10 cellular contexts compared by ENCODE assay signal in genomic region chr5:141485305-141486055, GRCh38. TPM values are rescaled to one million over a fixed set of nuclear protein-coding genes. Genes with fewer than 3 reads are reported as not detected.
A peak's percentile ranks its signal among the peaks of the same experiment; 100 is the strongest.
DNase-seq lines count a peak whose midpoint lies in the region; ATAC-seq, FAIRE-seq and TF ChIP-seq lines count a peak whose summit lies in the region.
"Had no signal": no experiment of that assay in that cellular context is flagged by ENCODE, and none has a peak within 500 bp of the region (broad histone marks: within the 10 kb centered on the region; RNA-seq: fewer than 3 reads in every experiment).

No MANE protein-coding gene starts in this region.

- H3K9ac ChIP-seq in GM12878 (ENCODE audit: control insufficient read depth, insufficient read depth, low read length): no peak overlapping the region
- no peak overlapping the region for H3K9ac ChIP-seq in kidney (ENCODE audit: low read length in 2 of 2)
- peak overlapping the region in 2 of 5 donors; percentile 43 to 49 for H3K9ac ChIP-seq in subcutaneous abdominal adipose tissue (ENCODE audit: low read length in 5 of 5)

- peak overlapping the region; percentile 28 for H3K4me2 ChIP-seq in GM12878 (ENCODE audit: control insufficient read depth, insufficient read depth)

- in situ Hi-C loops in GM12878 (cut with MboI): no loop called here

- DNase-seq in activated T-cell treated with anti-CD3 and anti-CD28 coated beads, Interleukin-2, amount 50 U/mL, for 4 hours: no peak
- DNase-seq in activated T-cell treated with anti-CD3 and anti-CD28 coated beads, Interleukin-2, amount 50 U/mL, for 48 hours: no peak
- DNase-seq in GM12878 (ENCODE audit: low read depth, low spot score): no peak
- DNase-seq in kidney: no peak
- no peak for DNase-seq in cerebellar nuclear complex (lab: John Stamatoyannopoulos, UW)
- DNase-seq in NCI-H2107 (lab: John Stamatoyannopoulos, UW): no peak
- DNase-seq in foreskin melanocyte: no peak
- DNase-seq: CD4-positive, CD25-positive, alpha-beta regulatory T cell had no signal

- intact Hi-C loops in GM12878 (cut with micrococcal nuclease; ENCODE audit: unreplicated experiment): no loop called here
- intact Hi-C loops in kidney (cut with DNase I): no loop called here

- peak overlapping the region; percentile 36; the same call in 1 of the 2 replicates for H3K4me3 ChIP-seq in GM12878
- peak overlapping the region; percentile 20 to 35 for H3K4me3 ChIP-seq in kidney (ENCODE audit: low read length in 2 of 2)
- H3K4me3 ChIP-seq in subcutaneous abdominal adipose tissue (ENCODE audit: low read depth in 1 of 5, low read length in 5 of 5): peak overlapping the region; percentile 17 to 61 (median 52)

- CTCF ChIA-PET in GM12878 (lab: Yijun Ruan, JAX): interaction anchor here (1.6 to 8.1 kb wide), 5 partner anchors 10 to 79 kb away, joined by 4 to 90 read pairs (median 8); partner anchors contain the start of gene PCDHGC3

- SMC1A ChIA-PET in GM12878 (lab: Charles Lee; ENCODE audit: uncharacterized antibody, unreplicated experiment): interaction anchor here (1.2 to 2.3 kb wide), 2 partner anchors 10 to 72 kb away, joined by 5 to 6 read pairs; partner anchors contain the start of gene PCDHGC3

- H3K27me3 ChIP-seq in GM12878 (replicated peaks in 1 of 2; ENCODE audit: control insufficient read depth in 2 of 2, insufficient read depth in 2 of 2, low read length in 1 of 2) (peaks cover 0 to 3% of the 10 kb centered on the region in 2 experiments; a peak in 2 of 4 replicates), subcutaneous abdominal adipose tissue (ENCODE audit: control insufficient read depth in 5 of 5, insufficient read depth in 4 of 5, low read length in 5 of 5) (peaks cover 0 to 14% (median 12%) of the 10 kb centered on the region in 5 donors)

- POLR2A ChIA-PET in GM12878 (lab: Charles Lee): no interaction called here

- H3K27me3 Mint-ChIP-seq in activated T-cell treated with anti-CD3 and anti-CD28 coated beads, Interleukin-2, amount 50 U/mL, for 4 hours (ENCODE audit: low read depth): peaks cover 82% of the 10 kb centered on the region

- FAIRE-seq in GM12878 (lab: Jason Lieb, UNC) (no peak), kidney (lab: Jason Lieb, UNC) (no peak)

- H3K4me1 ChIP-seq in GM12878 (ENCODE audit: control insufficient read depth, insufficient read depth, low read length) (peaks cover 4% of the 10 kb centered on the region), kidney (ENCODE audit: control insufficient read depth in 1 of 2, insufficient read depth in 1 of 2, low read depth in 1 of 2, low read length in 2 of 2) (peaks cover 0 to 3% of the 10 kb centered on the region in 2 donors), subcutaneous abdominal adipose tissue (ENCODE audit: control insufficient read depth in 5 of 5, insufficient read depth in 5 of 5, low read length in 5 of 5) (peaks cover 4 to 21% (median 19%) of the 10 kb centered on the region in 5 donors)

- TF ChIP-seq POLR2A in GM12878 (IDR thresholded peaks at IDR 0.05; ENCODE audit: low read depth, low read length): no peak

- no peaks in the 10 kb centered on the region for H3K36me3 Mint-ChIP-seq in activated T-cell treated with anti-CD3 and anti-CD28 coated beads, Interleukin-2, amount 50 U/mL, for 4 hours (ENCODE audit: insufficient read depth)
- H3K36me3 Mint-ChIP-seq: CD4-positive, CD25-positive, alpha-beta regulatory T cell had no signal

- H3K36me3 ChIP-seq in GM12878 (ENCODE audit: control insufficient read depth in 2 of 2, insufficient read depth in 2 of 2, low read length in 1 of 2): no peaks in the 10 kb centered on the region; a peak in 1 of 4 replicates
- no peaks in the 10 kb centered on the region for H3K36me3 ChIP-seq in kidney (ENCODE audit: control insufficient read depth in 1 of 2, insufficient read depth in 2 of 2, low read length in 2 of 2)
- peaks cover 0 to 22% (median 15%) of the 10 kb centered on the region in 5 donors for H3K36me3 ChIP-seq in subcutaneous abdominal adipose tissue (ENCODE audit: control insufficient read depth in 5 of 5, insufficient read depth in 5 of 5, low read length in 5 of 5)

- H3K9me3 Mint-ChIP-seq in activated T-cell treated with anti-CD3 and anti-CD28 coated beads, Interleukin-2, amount 50 U/mL, for 4 hours: no peaks in the 10 kb centered on the region

- no peak overlapping the region for H2AFZ ChIP-seq in GM12878 (ENCODE audit: control insufficient read depth, low read depth, low read length)

- no peaks in the 10 kb centered on the region for H3K79me2 ChIP-seq in GM12878 (ENCODE audit: control insufficient read depth, insufficient read depth, low read length)

- no peaks in the 10 kb centered on the region for H4K20me1 ChIP-seq in GM12878 (ENCODE audit: control insufficient read depth, insufficient read depth)

- H3K4me3 Mint-ChIP-seq in activated T-cell treated with anti-CD3 and anti-CD28 coated beads, Interleukin-2, amount 50 U/mL, for 4 hours: peak overlapping the region; percentile 30

- TF ChIP-seq EP300 in GM12878 (IDR thresholded peaks at IDR 0.05; ENCODE audit: borderline replicate concordance in 1 of 2, control insufficient read depth in 1 of 2, low read depth in 2 of 2, low read length in 2 of 2): no peak

- no peak for TF ChIP-seq RAD21 in GM12878 (IDR thresholded peaks at IDR 0.05; ENCODE audit: insufficient read depth, low read depth, low read length)

- H3K4me1 Mint-ChIP-seq in activated T-cell treated with anti-CD3 and anti-CD28 coated beads, Interleukin-2, amount 50 U/mL, for 4 hours (ENCODE audit: low read depth): peaks cover 14% of the 10 kb centered on the region

- WGBS in GM12878 (ENCODE audit: insufficient coverage, insufficient replicate concordance, low lambda C conversion rate, missing lambda C conversion rate): 89% methylated on average over 39 of the region's 39 CpGs

- H3K27ac ChIP-seq in GM12878 (ENCODE audit: control insufficient read depth, insufficient read depth): no peak overlapping the region
- H3K27ac ChIP-seq in kidney (ENCODE audit: low read depth in 2 of 2, low read length in 2 of 2): no peak overlapping the region
- no peak overlapping the region for H3K27ac ChIP-seq in subcutaneous abdominal adipose tissue (ENCODE audit: low read depth, low read length)
- H3K27ac ChIP-seq: VCaP had no signal

- TF ChIP-seq CTCF in GM12878 (IDR thresholded peaks at IDR 0.05 in 2 of 3, conservative IDR thresholded peaks at IDR 0.05 in 1 of 3; ENCODE audit: control insufficient read depth in 2 of 3, extremely low read depth in 1 of 3, insufficient read depth in 1 of 3, low read depth in 3 of 3, low read length in 3 of 3): no peak
- no peak for TF ChIP-seq CTCF in kidney (IDR thresholded peaks at IDR 0.05; ENCODE audit: borderline replicate concordance, extremely low read depth, insufficient read depth)

- no TSS peak for BruUV-seq in GM12878 (replicated peaks; lab: Mats Ljungman, UMichigan)

- H3K9me3 ChIP-seq in GM12878 (replicated peaks; ENCODE audit: control insufficient read depth, insufficient read depth, low read length) (no peaks in the 10 kb centered on the region; the same call in 2 of the 3 replicates), kidney (ENCODE audit: control insufficient read depth in 1 of 2, low read length in 2 of 2) (no peaks in the 10 kb centered on the region), subcutaneous abdominal adipose tissue (ENCODE audit: control insufficient read depth in 5 of 5, low read length in 5 of 5) (no peaks in the 10 kb centered on the region)

- RAD21 ChIA-PET in GM12878 (lab: Charles Lee; ENCODE audit: unreplicated experiment): interaction anchor here (1.0 to 1.2 kb wide), 2 partner anchors 10 to 16 kb away, joined by 3 to 4 read pairs; partner anchors contain the start of gene PCDHGC3

- ATAC-seq in activated T-cell treated with anti-CD3 and anti-CD28 coated beads, Interleukin-2, amount 50 U/mL, for 4 hours: no peak
- no peak; the same call in 2 of the 3 replicates for ATAC-seq in GM12878

RNA-seq across cellular contexts. Expression of gene PCDHGC4, which starts 0.7 kb away (rescaled TPM):
- not detected for total RNA-seq in activated T-cell treated with anti-CD3 and anti-CD28 coated beads, Interleukin-2, amount 50 U/mL, for 4 hours
- total RNA-seq in GM12878 (2013; cell fraction: nucleolus; rRNA removed): 5.5 and 6.1 TPM in 2 replicates
- 0.82 and 1.2 TPM in 2 replicates for total RNA-seq in GM12878 (2014; rRNA removed)
- total RNA-seq in GM12878 (2014; rRNA removed; fragmentation: Illumina TruSeq; extraction: Trizol): 1.0 TPM in 2 replicates
- total RNA-seq in GM12878 (2021): 1.1 TPM in 2 replicates
- 0.07 TPM for polyA plus RNA-seq in GM12878 (2011; ENCODE audit: low read depth)
- 0.03 and 0.04 TPM in 2 replicates for polyA plus RNA-seq in GM12878 (2011; rRNA removed)
- 0.03 TPM in 2 replicates for polyA plus RNA-seq in GM12878 (2011; cell fraction: cytosol; rRNA removed)
- 0.37 and 0.39 TPM in 2 replicates for polyA plus RNA-seq in GM12878 (2011; cell fraction: nucleus; rRNA removed)
- polyA plus RNA-seq in GM12878 (2012): 0.15 and 0.18 TPM in 2 replicates
- 0.54 and 0.55 TPM in 2 replicates for polyA plus RNA-seq in GM12878 (2014; fragmentation: Illumina TruSeq; extraction: Trizol)
- polyA plus RNA-seq in GM12878 (2014; fragmentation: Nextera tagmentation; extraction: Ambion mirVana): under 1 TPM; 0.13 to 0.18 TPM
- polyA plus RNA-seq in GM12878 (2014; rRNA removed): 0.58 and 0.61 TPM in 2 replicates
- under 1 TPM; 0.21 to 0.49 TPM for polyA plus RNA-seq in GM12878 (2016; fragmentation: Nextera tagmentation; extraction: Ambion mirVana)
- 0.73 and 1.2 TPM in 2 replicates for polyA minus RNA-seq in GM12878 (2011; rRNA and poly(A)+ RNA removed)
- polyA minus RNA-seq in GM12878 (2011; cell fraction: cytosol; rRNA and poly(A)+ RNA removed): not detected in 2 replicates
- 0.97 and 1.4 TPM in 2 replicates for polyA minus RNA-seq in GM12878 (2011; cell fraction: nucleus; rRNA and poly(A)+ RNA removed)
- total RNA-seq in kidney: 1.5 TPM
- not detected for polyA plus RNA-seq in kidney (ENCODE audit: insufficient read depth, low read depth, low replicate concordance)
- total RNA-seq: CD4-positive, CD25-positive, alpha-beta regulatory T cell had no signal
- polyA plus RNA-seq: CD4-positive, CD25-positive, alpha-beta regulatory T cell had no signal

RNA-seq across cellular contexts. Expression of gene PCDHGC5, which starts 3.4 kb away (rescaled TPM):
- not detected for total RNA-seq in activated T-cell treated with anti-CD3 and anti-CD28 coated beads, Interleukin-2, amount 50 U/mL, for 4 hours
- 4.6 and 4.9 TPM in 2 replicates for total RNA-seq in GM12878 (2013; cell fraction: nucleolus; rRNA removed)
- total RNA-seq in GM12878 (2014; rRNA removed) (0.62 and 0.93 TPM in 2 replicates), GM12878 (2014; rRNA removed; fragmentation: Illumina TruSeq; extraction: Trizol) (0.46 and 0.58 TPM in 2 replicates), GM12878 (2021) (0.72 and 0.87 TPM in 2 replicates), kidney (1.4 TPM)
- polyA plus RNA-seq in GM12878 (2011; ENCODE audit: low read depth): 0.08 TPM
- polyA plus RNA-seq in GM12878 (2011; rRNA removed) (0.05 TPM in 1 of 2 replicates, not detected in the other), GM12878 (2014; fragmentation: Illumina TruSeq; extraction: Trizol) (0.14 and 0.15 TPM in 2 replicates), GM12878 (2014; fragmentation: Nextera tagmentation; extraction: Ambion mirVana) (not detected), GM12878 (2014; rRNA removed) (0.20 and 0.29 TPM in 2 replicates), GM12878 (2016; fragmentation: Nextera tagmentation; extraction: Ambion mirVana) (under 1 TPM; 0.05 to 0.06 TPM), kidney (ENCODE audit: insufficient read depth, low read depth, low replicate concordance) (not detected)
- not detected in 2 replicates for polyA plus RNA-seq in GM12878 (2011; cell fraction: cytosol; rRNA removed)
- polyA plus RNA-seq in GM12878 (2011; cell fraction: nucleus; rRNA removed): 0.33 and 0.41 TPM in 2 replicates
- 0.05 and 0.06 TPM in 2 replicates for polyA plus RNA-seq in GM12878 (2012)
- 0.51 and 1.1 TPM in 2 replicates for polyA minus RNA-seq in GM12878 (2011; rRNA and poly(A)+ RNA removed)
- polyA minus RNA-seq in GM12878 (2011; cell fraction: cytosol; rRNA and poly(A)+ RNA removed): 0.31 TPM in 1 of 2 replicates, not detected in the other
- 1.1 and 2.2 TPM in 2 replicates for polyA minus RNA-seq in GM12878 (2011; cell fraction: nucleus; rRNA and poly(A)+ RNA removed)
- total RNA-seq: CD4-positive, CD25-positive, alpha-beta regulatory T cell had no signal
- polyA plus RNA-seq: CD4-positive, CD25-positive, alpha-beta regulatory T cell had no signal

RNA-seq across cellular contexts. Expression of gene PCDHGC3, which starts 9.7 kb away (rescaled TPM):
- total RNA-seq in activated T-cell treated with anti-CD3 and anti-CD28 coated beads, Interleukin-2, amount 50 U/mL, for 4 hours: under 1 TPM; 0.22 to 0.55 (median 0.48) TPM
- total RNA-seq in GM12878 (2013; cell fraction: nucleolus; rRNA removed): 9.8 and 12.7 TPM in 2 replicates
- total RNA-seq in GM12878 (2014; rRNA removed) (11.0 TPM in 2 replicates), GM12878 (2014; rRNA removed; fragmentation: Illumina TruSeq; extraction: Trizol) (6.3 TPM in 2 replicates), GM12878 (2021) (20.5 TPM in 2 replicates), kidney (51.5 TPM)
- 5.8 TPM for polyA plus RNA-seq in GM12878 (2011; ENCODE audit: low read depth)
- polyA plus RNA-seq in GM12878 (2011; rRNA removed) (0.86 and 1.5 TPM in 2 replicates), GM12878 (2014; fragmentation: Illumina TruSeq; extraction: Trizol) (22.1 and 23.5 TPM in 2 replicates), GM12878 (2014; fragmentation: Nextera tagmentation; extraction: Ambion mirVana) (under 1 TPM; 0.53 to 0.60 TPM), GM12878 (2014; rRNA removed) (13.1 and 14.5 TPM in 2 replicates), GM12878 (2016; fragmentation: Nextera tagmentation; extraction: Ambion mirVana) (10 to 100 TPM; 14.7 to 22.0 TPM), kidney (ENCODE audit: insufficient read depth, low read depth, low replicate concordance) (41.0 TPM)
- 1.7 and 2.3 TPM in 2 replicates for polyA plus RNA-seq in GM12878 (2011; cell fraction: cytosol; rRNA removed)
- 1.5 and 2.3 TPM in 2 replicates for polyA plus RNA-seq in GM12878 (2011; cell fraction: nucleus; rRNA removed)
- 8.4 and 10.8 TPM in 2 replicates for polyA plus RNA-seq in GM12878 (2012)
- polyA minus RNA-seq in GM12878 (2011; rRNA and poly(A)+ RNA removed): 2.3 and 2.4 TPM in 2 replicates
- 0.94 and 1.9 TPM in 2 replicates for polyA minus RNA-seq in GM12878 (2011; cell fraction: cytosol; rRNA and poly(A)+ RNA removed)
- polyA minus RNA-seq in GM12878 (2011; cell fraction: nucleus; rRNA and poly(A)+ RNA removed): 3.0 and 6.0 TPM in 2 replicates

RNA-seq across cellular contexts. Expression of gene PCDHGA12, which starts 55.2 kb away (rescaled TPM):
- total RNA-seq in activated T-cell treated with anti-CD3 and anti-CD28 coated beads, Interleukin-2, amount 50 U/mL, for 4 hours: under 1 TPM; 0.11 to 0.24 (median 0.20) TPM
- total RNA-seq in GM12878 (2013; cell fraction: nucleolus; rRNA removed): 9.3 and 10.2 TPM in 2 replicates
- total RNA-seq in GM12878 (2014; rRNA removed) (0.38 and 0.79 TPM in 2 replicates), GM12878 (2014; rRNA removed; fragmentation: Illumina TruSeq; extraction: Trizol) (0.40 and 0.46 TPM in 2 replicates), GM12878 (2021) (0.46 and 0.72 TPM in 2 replicates), kidney (4.0 TPM)
- 0.17 TPM for polyA plus RNA-seq in GM12878 (2011; ENCODE audit: low read depth)
- polyA plus RNA-seq in GM12878 (2011; rRNA removed) (0.04 TPM in 2 replicates), GM12878 (2014; fragmentation: Illumina TruSeq; extraction: Trizol) (0.11 and 0.18 TPM in 2 replicates), GM12878 (2014; fragmentation: Nextera tagmentation; extraction: Ambion mirVana) (not detected), GM12878 (2014; rRNA removed) (0.28 and 0.32 TPM in 2 replicates), GM12878 (2016; fragmentation: Nextera tagmentation; extraction: Ambion mirVana) (under 1 TPM; 0.16 to 0.48 TPM), kidney (ENCODE audit: insufficient read depth, low read depth, low replicate concordance) (0.24 TPM)
- polyA plus RNA-seq in GM12878 (2011; cell fraction: cytosol; rRNA removed): 0.07 and 0.10 TPM in 2 replicates
- 0.69 and 0.70 TPM in 2 replicates for polyA plus RNA-seq in GM12878 (2011; cell fraction: nucleus; rRNA removed)
- polyA plus RNA-seq in GM12878 (2012): 0.26 and 0.36 TPM in 2 replicates
- polyA minus RNA-seq in GM12878 (2011; rRNA and poly(A)+ RNA removed): 0.46 and 0.66 TPM in 2 replicates
- polyA minus RNA-seq in GM12878 (2011; cell fraction: cytosol; rRNA and poly(A)+ RNA removed): not detected in 2 replicates
- polyA minus RNA-seq in GM12878 (2011; cell fraction: nucleus; rRNA and poly(A)+ RNA removed): 0.48 and 0.86 TPM in 2 replicates
- total RNA-seq: CD4-positive, CD25-positive, alpha-beta regulatory T cell had no signal
- polyA plus RNA-seq: CD4-positive, CD25-positive, alpha-beta regulatory T cell had no signal

Comparison
In these comparisons a context has a peak if more than half of its experiments do, and no peak if none do; other contexts are left out.
1. RNA of gene PCDHGC3, which starts 9.7 kb away (total RNA-seq): 51.5 TPM in kidney (single experiment) and 6.3 to 20.5 TPM in GM12878; 0.22 to 0.55 TPM in activated T-cell treated with anti-CD3 and anti-CD28 coated beads, Interleukin-2, amount 50 U/mL, for 4 hours; every median in the first group is over 4 times any median in the second.
2. Peak in every context shown above with its lines, with median percentiles within 50 percentile points of each other: H3K4me3 ChIP-seq.